8 cellular contexts compared by ENCODE assay signal in the genomic region with DNA sequence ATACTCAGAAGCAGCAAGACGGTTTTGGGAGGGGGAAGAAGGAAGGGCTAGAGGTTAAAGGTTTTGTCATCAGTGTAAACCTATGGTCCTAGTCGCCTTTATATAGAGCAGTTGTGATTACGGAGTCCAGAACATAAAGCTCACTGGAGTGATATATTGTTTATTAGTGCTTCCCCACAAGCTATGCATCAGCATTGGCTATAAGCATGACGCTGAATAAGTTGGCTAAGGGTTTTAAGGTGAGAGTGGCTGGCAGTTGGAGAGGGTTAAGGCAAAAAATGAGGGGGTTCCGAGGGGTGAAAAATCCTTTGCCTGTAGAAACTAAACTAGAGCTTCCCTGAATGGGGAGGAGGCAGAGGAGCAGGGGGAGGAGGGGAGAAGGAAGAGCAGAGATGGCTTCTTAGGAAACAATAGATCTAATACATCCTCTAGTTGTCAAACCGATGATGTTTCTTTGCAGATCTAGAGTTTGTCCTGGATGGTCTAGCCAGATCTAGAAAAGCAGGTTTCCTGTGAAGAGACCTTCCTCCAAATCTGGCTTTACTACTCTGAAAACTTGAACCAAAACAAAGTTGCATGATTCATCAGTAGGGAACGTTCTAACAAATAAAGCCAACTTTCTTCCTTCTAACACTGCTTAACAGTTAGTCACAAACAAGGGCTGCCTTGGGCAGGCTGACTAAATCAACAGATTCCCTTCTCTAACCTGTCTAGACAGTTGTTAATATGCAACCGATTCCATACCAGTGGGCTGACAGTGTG. TPM values are rescaled to one million over a fixed set of nuclear protein-coding genes. Genes with fewer than 3 reads are reported as not detected.
DNase-seq lines count a peak whose midpoint lies in the region; ATAC-seq lines count a peak whose summit lies in the region.

No MANE protein-coding gene starts in this region.

- ATAC-seq in left ventricle myocardium superior: peak; percentile 9
- no peak for ATAC-seq in HG02840 (IDR thresholded peaks at IDR 0.05; ENCODE audit: low FRiP score, unreplicated experiment)
- ATAC-seq in HG03045 (IDR thresholded peaks at IDR 0.05; ENCODE audit: unreplicated experiment): no peak
- no peak for ATAC-seq in HG02610 (IDR thresholded peaks at IDR 0.05; ENCODE audit: unreplicated experiment)

- H3K9me3 Mint-ChIP-seq in IgD-negative memory B cell: no peaks in the 10 kb centered on the region

- peak; percentile 73 for DNase-seq in COLO829 (ENCODE audit: low spot score)
- DNase-seq in adipocyte (ENCODE audit: low read depth): peak; percentile 91
- DNase-seq in left ventricle myocardium superior: peak; percentile 31
- peak; percentile 52 for DNase-seq in putamen (ENCODE audit: low spot score)

- H3K4me1 Mint-ChIP-seq in IgD-negative memory B cell: peaks cover 31 to 43% (median 32%) of the 10 kb centered on the region in 3 donors

- peak overlapping the region; percentile 39 to 98 (median 98) for H3K27ac Mint-ChIP-seq in IgD-negative memory B cell

- peak overlapping the region; percentile 99 for H3K9ac ChIP-seq in adipocyte (ENCODE audit: low read length)

- H3K27me3 Mint-ChIP-seq in IgD-negative memory B cell: no peaks in the 10 kb centered on the region

- H3K4me1 ChIP-seq in adipocyte (ENCODE audit: control insufficient read depth, insufficient read depth, low read length): peaks cover 54% of the 10 kb centered on the region

- intact Hi-C loops in left ventricle myocardium superior (cut with micrococcal nuclease): no loop called here

- H3K36me3 Mint-ChIP-seq in IgD-negative memory B cell: peaks cover 2% of the 10 kb centered on the region

- no peaks in the 10 kb centered on the region for H3K9me3 ChIP-seq in adipocyte (ENCODE audit: control insufficient read depth, low read length)

- H3K36me3 ChIP-seq in adipocyte (ENCODE audit: control insufficient read depth, insufficient read depth, low read length, severe bottlenecking): no peaks in the 10 kb centered on the region

- H3K27me3 ChIP-seq in adipocyte (replicated peaks; ENCODE audit: control insufficient read depth, insufficient read depth, low read length): no peaks in the 10 kb centered on the region

- H3K4me3 ChIP-seq in adipocyte (ENCODE audit: low read length): peak overlapping the region; percentile 91

- peak overlapping the region; percentile 95 to 100 (median 96) for H3K4me3 Mint-ChIP-seq in IgD-negative memory B cell

RNA-seq across cellular contexts. Expression of gene KLF7, which starts 2.5 kb away (rescaled TPM):
- polyA plus RNA-seq in IgD-negative memory B cell: 17.9 TPM
- 22.2 TPM for total RNA-seq in left ventricle myocardium superior

Comparison
In these comparisons a context has a peak if more than half of its experiments do, and no peak if none do; other contexts are left out.
1. DNase-seq: peak in every context shown above with its lines; median percentile 91 in adipocyte; 73 in COLO829; 52 in putamen; 31 in left ventricle myocardium superior.